ENCODE assay signal across 15 cellular contexts in genomic region chr3:177451277-177451880, GRCh38.
A peak's percentile ranks its signal among the peaks of the same experiment; 100 is the strongest.
DNase-seq lines count a peak whose midpoint lies in the region; FAIRE-seq and TF ChIP-seq lines count a peak whose summit lies in the region.
"Had no signal": no experiment of that assay in that cellular context is flagged by ENCODE, and none has a peak within 500 bp of the region (broad histone marks: within the 10 kb centered on the region; RNA-seq: fewer than 3 reads in every experiment).

No MANE protein-coding gene starts in this region.

- H3K4me3 ChIP-seq in HL-60 (replicated peaks; ENCODE audit: insufficient read depth, low read length) (no peak overlapping the region), brain microvascular endothelial cell (ENCODE audit: low read depth, low read length) (no peak overlapping the region), keratinocyte (ENCODE audit: control insufficient read depth in 2 of 3, extremely low read depth in 1 of 3, insufficient read depth in 2 of 3, low read depth in 1 of 3, low read length in 3 of 3) (no peak overlapping the region), skeletal muscle satellite cell (ENCODE audit: low read length) (no peak overlapping the region), MM.1S (ENCODE audit: low read length) (no peak overlapping the region)
- H3K4me3 ChIP-seq: heart right ventricle, lung, upper lobe of left lung had no signal

- H2AFZ ChIP-seq in keratinocyte (ENCODE audit: control insufficient read depth, low read length): peak overlapping the region; percentile 40
- no peak overlapping the region for H2AFZ ChIP-seq in MM.1S (ENCODE audit: low read length)

- TF ChIP-seq CTCF in HL-60 (IDR thresholded peaks at IDR 0.05; ENCODE audit: insufficient read depth, low read length) (no peak), brain microvascular endothelial cell (IDR thresholded peaks at IDR 0.05; ENCODE audit: low read depth, low read length, missing control alignments) (no peak), keratinocyte (optimal IDR thresholded peaks at IDR 0.05 in 1 of 3, IDR thresholded peaks at IDR 0.05 in 1 of 3, conservative IDR thresholded peaks at IDR 0.05 in 1 of 3; ENCODE audit: extremely low read depth in 1 of 3, insufficient read depth in 2 of 3, low read length in 3 of 3) (no peak), MM.1S (IDR thresholded peaks at IDR 0.05; ENCODE audit: low read length) (no peak)

- peaks cover 48% of the 10 kb centered on the region for H3K4me1 ChIP-seq in keratinocyte (ENCODE audit: control insufficient read depth, extremely low read depth, insufficient read depth, low read length)
- H3K4me1 ChIP-seq in skeletal muscle satellite cell (ENCODE audit: control insufficient read depth, insufficient read depth, low read length): peaks cover 34% of the 10 kb centered on the region
- no peaks in the 10 kb centered on the region for H3K4me1 ChIP-seq in MM.1S (ENCODE audit: low read length)

- H3K9me1 ChIP-seq in keratinocyte (ENCODE audit: control insufficient read depth, extremely low read depth, insufficient read depth, low read length): no peaks in the 10 kb centered on the region

- peaks cover 14% of the 10 kb centered on the region for H3K4me1 Mint-ChIP-seq in activated naive CD4-positive, alpha-beta T cell treated with anti-CD3 and anti-CD28 coated beads for 36 hours (ENCODE audit: low read depth)

- H3K9me3 ChIP-seq in keratinocyte (ENCODE audit: control insufficient read depth, low read depth, low read length) (no peaks in the 10 kb centered on the region), skeletal muscle satellite cell (replicated peaks; ENCODE audit: low read length) (no peaks in the 10 kb centered on the region), MM.1S (replicated peaks; ENCODE audit: insufficient read depth, low read length) (no peaks in the 10 kb centered on the region)
- H3K9me3 ChIP-seq: heart right ventricle, upper lobe of left lung had no signal

- no peak overlapping the region for H3K27ac Mint-ChIP-seq in activated naive CD4-positive, alpha-beta T cell treated with anti-CD3 and anti-CD28 coated beads for 36 hours
- H3K27ac Mint-ChIP-seq: B cell, T-helper 17 cell had no signal

- H3K79me2 ChIP-seq in keratinocyte (ENCODE audit: control insufficient read depth, insufficient read depth, low read length) (no peaks in the 10 kb centered on the region), MM.1S (ENCODE audit: low read length) (no peaks in the 10 kb centered on the region)

- H3K36me3 Mint-ChIP-seq in activated naive CD4-positive, alpha-beta T cell treated with anti-CD3 and anti-CD28 coated beads for 36 hours (ENCODE audit: low read depth): no peaks in the 10 kb centered on the region

- no peaks in the 10 kb centered on the region for H3K27me3 Mint-ChIP-seq in activated naive CD4-positive, alpha-beta T cell treated with anti-CD3 and anti-CD28 coated beads for 36 hours (ENCODE audit: low read depth)
- H3K27me3 Mint-ChIP-seq: B cell, T-helper 17 cell had no signal

- H3F3A ChIP-seq in MM.1S (ENCODE audit: insufficient read depth, low read length): no peaks in the 10 kb centered on the region

- CTCF ChIA-PET in activated naive CD4-positive, alpha-beta T cell treated with anti-CD3 and anti-CD28 coated beads for 36 hours (lab: Charles Lee): no interaction called here

- peak overlapping the region; percentile 49 for H3K9ac ChIP-seq in keratinocyte (ENCODE audit: control insufficient read depth, extremely low read depth, insufficient read depth, low read length)
- peak overlapping the region; percentile 58 for H3K9ac ChIP-seq in skeletal muscle satellite cell (ENCODE audit: low read depth, low read length)
- no peak overlapping the region for H3K9ac ChIP-seq in MM.1S (ENCODE audit: low read length)

- peak overlapping the region; percentile 13 for H3K27ac ChIP-seq in HL-60 (replicated peaks)
- peak overlapping the region; percentile 85 for H3K27ac ChIP-seq in brain microvascular endothelial cell
- peak overlapping the region; percentile 79 for H3K27ac ChIP-seq in keratinocyte (ENCODE audit: control insufficient read depth, insufficient read depth, low read length)
- H3K27ac ChIP-seq in MM.1S (ENCODE audit: low read length): no peak overlapping the region

- FAIRE-seq in keratinocyte (lab: Jason Lieb, UNC): no peak

- H3K9me2 ChIP-seq in MM.1S (replicated peaks; ENCODE audit: insufficient read depth, low read length): no peaks in the 10 kb centered on the region

- H3K27me3 ChIP-seq in HL-60 (ENCODE audit: insufficient read depth, poor library complexity, severe bottlenecking): no peaks in the 10 kb centered on the region
- H3K27me3 ChIP-seq in brain microvascular endothelial cell (replicated peaks): no peaks in the 10 kb centered on the region
- no peaks in the 10 kb centered on the region for H3K27me3 ChIP-seq in keratinocyte (ENCODE audit: control insufficient read depth, extremely low read depth, insufficient read depth, low read length)
- H3K27me3 ChIP-seq in skeletal muscle satellite cell (ENCODE audit: control insufficient read depth, insufficient read depth, low read length): no peaks in the 10 kb centered on the region
- no peaks in the 10 kb centered on the region for H3K27me3 ChIP-seq in MM.1S (replicated peaks; ENCODE audit: insufficient read depth, low read length)
- H3K27me3 ChIP-seq: heart right ventricle, upper lobe of left lung had no signal

- peak overlapping the region; percentile 42 for H3K4me2 ChIP-seq in keratinocyte (ENCODE audit: control insufficient read depth, extremely low read depth, insufficient read depth, low read depth, low read length)
- H3K4me2 ChIP-seq in skeletal muscle satellite cell (ENCODE audit: low read length): peak overlapping the region; percentile 13
- H3K4me2 ChIP-seq in MM.1S (ENCODE audit: low read depth, low read length): no peak overlapping the region

- intact Hi-C loops in activated naive CD4-positive, alpha-beta T cell treated with anti-CD3 and anti-CD28 coated beads for 36 hours (cut with micrococcal nuclease): no loop called here

- H3K4me3 Mint-ChIP-seq in activated naive CD4-positive, alpha-beta T cell treated with anti-CD3 and anti-CD28 coated beads for 36 hours: no peak overlapping the region
- H3K4me3 Mint-ChIP-seq: B cell, T-helper 17 cell had no signal

- no peaks in the 10 kb centered on the region for H4K20me1 ChIP-seq in keratinocyte (ENCODE audit: control insufficient read depth, extremely low read depth, insufficient read depth, low read length)
- no peaks in the 10 kb centered on the region for H4K20me1 ChIP-seq in MM.1S (ENCODE audit: insufficient read depth, low read length)

- no peaks in the 10 kb centered on the region for H3K9me3 Mint-ChIP-seq in activated naive CD4-positive, alpha-beta T cell treated with anti-CD3 and anti-CD28 coated beads for 36 hours

- dilution Hi-C loops in keratinocyte (cut with MboI; ENCODE audit: extremely low pct_ligation_motif_present, low sequenced_read_pairs): no loop called here

- H3K36me3 ChIP-seq in brain microvascular endothelial cell (replicated peaks): no peaks in the 10 kb centered on the region
- H3K36me3 ChIP-seq in keratinocyte (ENCODE audit: control insufficient read depth in 2 of 2, extremely low read depth in 1 of 2, insufficient read depth in 2 of 2, low read length in 2 of 2): no peaks in the 10 kb centered on the region
- H3K36me3 ChIP-seq in skeletal muscle satellite cell (ENCODE audit: insufficient read depth, low read length): no peaks in the 10 kb centered on the region
- H3K36me3 ChIP-seq in MM.1S (replicated peaks; ENCODE audit: insufficient read depth, low read length): no peaks in the 10 kb centered on the region
- H3K36me3 ChIP-seq: heart right ventricle, upper lobe of left lung had no signal

- DNase-seq in HL-60 (ENCODE audit: low read depth in 1 of 2, low spot score in 1 of 2) (no peak), brain microvascular endothelial cell (no peak), keratinocyte (ENCODE audit: low read depth, low spot score) (no peak), AG20443 (ENCODE audit: low spot score) (no peak), SIG-M5 (lab: John Stamatoyannopoulos, UW) (no peak), MM.1S (no peak)
- DNase-seq in activated naive CD4-positive, alpha-beta T cell treated with anti-CD3 and anti-CD28 coated beads for 36 hours: no peak
- DNase-seq: effector CD8-positive, alpha-beta T cell; heart right ventricle; NCI-H1092; T-helper 17 cell; upper lobe of left lung had no signal

- in situ Hi-C loops in brain microvascular endothelial cell (cut with HindIII; ENCODE audit: low pct_ligation_motif_present, low sequenced_read_pairs): no loop called here
